In genomic region chr7:129054438-129055293, GRCh38 we compare ENCODE assay signal across 1 cellular context.
TF ChIP-seq lines count a peak whose summit lies in the region.

Gene TNPO3 (minus strand): TSS chr7:129055111. CDS start chr7:129054770, 341 bp downstream.

TF ChIP-seq in HepG2, 621 proteins besides CTCF, POLR2A, EP300 and RAD21 (continued from another document and continues in another):
- no peak for TF ChIP-seq ZBED4 (CRISPR knock-in tag; IDR thresholded peaks at IDR 0.05; ENCODE audit: borderline replicate concordance)
- no peak for TF ChIP-seq MTERF4 (CRISPR knock-in tag; IDR thresholded peaks at IDR 0.05)
- TF ChIP-seq SKIL (CRISPR knock-in tag; IDR thresholded peaks at IDR 0.05; ENCODE audit: borderline replicate concordance) = 0 out of 2 replicates have a peak, but pooled peaks have one; percentile 11
- no peak for TF ChIP-seq ZNF850 (CRISPR knock-in tag; conservative IDR thresholded peaks at IDR 0.05)
- peak; percentile 75 for TF ChIP-seq ZMYM4 (CRISPR knock-in tag; IDR thresholded peaks at IDR 0.05)
- peak; percentile 57 for TF ChIP-seq HDAC2 (CRISPR knock-in tag; IDR thresholded peaks at IDR 0.05)
- peak; percentile 89 for TF ChIP-seq NAIF1 (CRISPR knock-in tag; IDR thresholded peaks at IDR 0.05; ENCODE audit: borderline replicate concordance)
- peak; percentile 15 for TF ChIP-seq ZBTB21 (CRISPR knock-in tag; IDR thresholded peaks at IDR 0.05)
- peak; percentile 50; the same call in 1 of the 2 replicates for TF ChIP-seq KDM4B (CRISPR knock-in tag; IDR thresholded peaks at IDR 0.05)
- peak; percentile 46; the same call in 1 of the 2 replicates for TF ChIP-seq HNRNPL (IDR thresholded peaks at IDR 0.05; ENCODE audit: low read depth, low read length)
- TF ChIP-seq ZNF775 (CRISPR knock-in tag; IDR thresholded peaks at IDR 0.05; ENCODE audit: borderline replicate concordance) = peak; percentile 42; the same call in 1 of the 2 replicates
- TF ChIP-seq TFDP2 (CRISPR knock-in tag; IDR thresholded peaks at IDR 0.05) = peak; percentile 55; the same call in 1 of the 2 replicates
- TF ChIP-seq TAF1 (CRISPR knock-in tag; IDR thresholded peaks at IDR 0.05) = peak; percentile 96
- TF ChIP-seq NCOA1 (CRISPR knock-in tag; IDR thresholded peaks at IDR 0.05) = no peak
- peak; percentile 41; the same call in 1 of the 2 replicates for TF ChIP-seq SOX5 (CRISPR knock-in tag; IDR thresholded peaks at IDR 0.05; ENCODE audit: borderline replicate concordance)
- TF ChIP-seq SALL2 (CRISPR knock-in tag; IDR thresholded peaks at IDR 0.05) = peak; percentile 21; the same call in 1 of the 2 replicates
- TF ChIP-seq ZUFSP (CRISPR knock-in tag; IDR thresholded peaks at IDR 0.05; ENCODE audit: borderline replicate concordance) = 0 out of 2 replicates have a peak, but pooled peaks have one; percentile 28
- TF ChIP-seq ZNF143 (CRISPR knock-in tag; IDR thresholded peaks at IDR 0.05) = peak; percentile 62; the same call in 1 of the 2 replicates
- TF ChIP-seq DR1 (CRISPR knock-in tag; IDR thresholded peaks at IDR 0.05) = peak; percentile 61
- TF ChIP-seq ZNF691 (CRISPR knock-in tag; IDR thresholded peaks at IDR 0.05; ENCODE audit: borderline replicate concordance, low read depth) = peak; percentile 30
- TF ChIP-seq ZNF552 (CRISPR knock-in tag; IDR thresholded peaks at IDR 0.05; ENCODE audit: borderline replicate concordance) = peak; percentile 59; the same call in 1 of the 2 replicates
- TF ChIP-seq ZNF670 (CRISPR knock-in tag; IDR thresholded peaks at IDR 0.05; ENCODE audit: borderline replicate concordance) = peak; percentile 94
- peak; percentile 53; the same call in 1 of the 2 replicates for TF ChIP-seq CHD2 (IDR thresholded peaks at IDR 0.05; ENCODE audit: low read depth, low read length)
- no peak for TF ChIP-seq RFXANK (CRISPR knock-in tag; IDR thresholded peaks at IDR 0.05)
- TF ChIP-seq ELF4 (CRISPR knock-in tag; IDR thresholded peaks at IDR 0.05; ENCODE audit: borderline replicate concordance) = peak; percentile 95
- TF ChIP-seq ZNF780A (CRISPR knock-in tag; IDR thresholded peaks at IDR 0.05) = peak; percentile 54; the same call in 1 of the 2 replicates
- peak; percentile 63; the same call in 1 of the 2 replicates for TF ChIP-seq MAX (IDR thresholded peaks at IDR 0.05)
- TF ChIP-seq RERE (CRISPR knock-in tag; IDR thresholded peaks at IDR 0.05; ENCODE audit: low read depth) = peak; percentile 42; the same call in 1 of the 2 replicates
- TF ChIP-seq ZNF512B (CRISPR knock-in tag; IDR thresholded peaks at IDR 0.05; ENCODE audit: borderline replicate concordance) = no peak
- TF ChIP-seq NR1H2 (CRISPR knock-in tag; IDR thresholded peaks at IDR 0.05; ENCODE audit: borderline replicate concordance, low read depth) = peak; percentile 80; the same call in 1 of the 2 replicates
- TF ChIP-seq ZNF205 (CRISPR knock-in tag; IDR thresholded peaks at IDR 0.05) = peak; percentile 93
- peak; percentile 86; the same call in 1 of the 2 replicates for TF ChIP-seq KLF9 (CRISPR knock-in tag; IDR thresholded peaks at IDR 0.05; ENCODE audit: low read depth)
- peak; percentile 84 for TF ChIP-seq HDAC1 (CRISPR knock-in tag; IDR thresholded peaks at IDR 0.05)
- peak; percentile 73; the same call in 1 of the 2 replicates for TF ChIP-seq ZNF768 (CRISPR knock-in tag; IDR thresholded peaks at IDR 0.05)
- TF ChIP-seq RXRA (CRISPR knock-in tag; IDR thresholded peaks at IDR 0.05) = peak; percentile 98
- TF ChIP-seq YEATS4 (CRISPR knock-in tag; IDR thresholded peaks at IDR 0.05; ENCODE audit: borderline replicate concordance) = peak; percentile 81; the same call in 1 of the 2 replicates
